ENCODE assay signal across 8 cellular contexts in genomic region chr1:24555591-24556413, GRCh38. TPM values are rescaled to one million over a fixed set of nuclear protein-coding genes. Genes with fewer than 3 reads are reported as not detected.
DNase-seq lines count a peak whose midpoint lies in the region; ATAC-seq and TF ChIP-seq lines count a peak whose summit lies in the region.

Gene NCMAP, plus strand, starts transcription at chr1:24556087. Its CDS starts 39,344 bp downstream, at chr1:24595431.

- H3K36me3 ChIP-seq in BLaER1 treated with 17β-estradiol and CSF1 and Interleukin-3, amounts not matched to agents 10 nM and 100 nM = no peaks in the 10 kb centered on the region
- no peaks in the 10 kb centered on the region for H3K36me3 ChIP-seq in OCI-LY7 (ENCODE audit: insufficient read depth, low read length)

- intact Hi-C loops in OCI-LY7 (cut with micrococcal nuclease; ENCODE audit: unreplicated experiment) = no loop called here
- intact Hi-C loops in left colon (cut with DNase I, micrococcal nuclease) = no loop called here

- H3K9me2 ChIP-seq in OCI-LY7 (ENCODE audit: insufficient read depth, low read length) = no peaks in the 10 kb centered on the region

- H3K4me3 ChIP-seq in BLaER1 treated with 17β-estradiol and CSF1 and Interleukin-3, amounts not matched to agents 10 nM and 100 nM = peak within 1 kb of the TSS in 7 of 10 experiments; percentile 29 to 48 (median 35); a peak in 6 of 20 replicates
- H3K4me3 ChIP-seq in OCI-LY7 (ENCODE audit: low read depth, low read length, poor library complexity, severe bottlenecking) = peak within 1 kb of the TSS; percentile 63

- BruUV-seq in OCI-LY7 (replicated peaks; lab: Mats Ljungman, UMichigan) = no TSS peak

- peaks cover 0 to 14% (median 0%) of the 10 kb centered on the region in 11 experiments; a peak in 5 of 22 replicates for H4K20me1 ChIP-seq in BLaER1 treated with 17β-estradiol and CSF1 and Interleukin-3, amounts not matched to agents 10 nM and 100 nM
- no peaks in the 10 kb centered on the region for H4K20me1 ChIP-seq in OCI-LY7 (ENCODE audit: insufficient read depth, low read length)

- H3K9ac ChIP-seq in BLaER1 treated with 17β-estradiol and CSF1 and Interleukin-3, amounts not matched to agents 10 nM and 100 nM = no peak within 1 kb of the TSS; a peak in 1 of 22 replicates

- peak within 1 kb of the TSS; percentile 59 to 77 (median 67); a peak in 21 of 22 replicates for H3K4me2 ChIP-seq in BLaER1 treated with 17β-estradiol and CSF1 and Interleukin-3, amounts not matched to agents 10 nM and 100 nM
- peak within 1 kb of the TSS; percentile 81 for H3K4me2 ChIP-seq in OCI-LY7 (ENCODE audit: low read length)

- peak; percentile 37; the same call in 1 of the 2 replicates for TF ChIP-seq CTCF in OCI-LY7 (conservative IDR thresholded peaks at IDR 0.05; ENCODE audit: low read length)
- TF ChIP-seq CTCF in RWPE1 (conservative IDR thresholded peaks at IDR 0.05; ENCODE audit: low read depth) = no peak

- H3K9me3 ChIP-seq in BLaER1 treated with 17β-estradiol and CSF1 and Interleukin-3, amounts not matched to agents 10 nM and 100 nM (replicated peaks in 1 of 11) = no peaks in the 10 kb centered on the region
- no peaks in the 10 kb centered on the region for H3K9me3 ChIP-seq in OCI-LY7 (ENCODE audit: low read length)

- no peak within 1 kb of the TSS for H3K27ac ChIP-seq in BLaER1 treated with 17β-estradiol and CSF1 and Interleukin-3, amounts not matched to agents 10 nM and 100 nM
- no peak within 1 kb of the TSS for H3K27ac ChIP-seq in OCI-LY7 (ENCODE audit: low read depth, low read length, poor library complexity, severe bottlenecking)
- no peak within 1 kb of the TSS for H3K27ac ChIP-seq in RWPE1

- peak within 1 kb of the TSS; percentile 78 for H2AFZ ChIP-seq in OCI-LY7 (ENCODE audit: low read length)

- H3K4me1 ChIP-seq in BLaER1 treated with 17β-estradiol and CSF1 and Interleukin-3, amounts not matched to agents 10 nM and 100 nM = peaks cover 11 to 45% (median 34%) of the 10 kb centered on the region in 10 experiments
- peaks cover 58% of the 10 kb centered on the region for H3K4me1 ChIP-seq in OCI-LY7 (ENCODE audit: insufficient read depth, low read length, poor library complexity, severe bottlenecking)

- ATAC-seq in left colon = peak; percentile 84

- CTCF ChIA-PET in OCI-LY7 (lab: Charles Lee; ENCODE audit: unreplicated experiment) = no interaction called here
- CTCF ChIA-PET in RWPE1 (lab: Yijun Ruan, JAX) = interaction anchor here (0.6 to 1.5 kb wide), 5 partner anchors 12 to 77 kb away, joined by 3 to 5 read pairs (median 4); no protein-coding TSS in a partner anchor

- DNase-seq in OCI-LY7 (ENCODE audit: low spot score) (peak; percentile 48), left colon (peak; percentile 64 to 77), middle frontal gyrus (ENCODE audit: extremely low spot score, low spot score) (no peak), NCI-H2029 treated with DMSO at 0.1 percent for 48 hours (lab: John Stamatoyannopoulos, UW) (no peak), RWPE1 (ENCODE audit: low spot score) (no peak)
- peak; percentile 21 for DNase-seq in activated naive CD8-positive, alpha-beta T cell treated with anti-CD3 and anti-CD28 coated beads, Interleukin-2, amount 50 U/mL, for 16 hours (ENCODE audit: low read depth, low spot score)
- DNase-seq in stimulated activated naive CD4-positive, alpha-beta T cell treated with Interleukin-2 at 50 U/mL for 16 hours (lab: John Stamatoyannopoulos, UW) = peak; percentile 26

- H3K79me2 ChIP-seq in OCI-LY7 (ENCODE audit: insufficient read depth, low read depth, low read length) = no peaks in the 10 kb centered on the region

- POLR2A ChIA-PET in OCI-LY7 (lab: Charles Lee) = no interaction called here
- POLR2A ChIA-PET in RWPE1 (lab: Yijun Ruan, JAX; ENCODE audit: low non-redundant PET) = no interaction called here

- H3K27me3 ChIP-seq in BLaER1 treated with 17β-estradiol and CSF1 and Interleukin-3, amounts not matched to agents 10 nM and 100 nM = peaks cover 60 to 81% (median 70%) of the 10 kb centered on the region in 11 experiments

RNA-seq across cellular contexts. Expression of gene NCMAP, which starts in this region (rescaled TPM):
- total RNA-seq in OCI-LY7 (2014; rRNA removed; shearing (Covaris generic)) = 0.95 and 1.1 TPM in 2 replicates
- 0.99 and 1.0 TPM in 2 replicates for total RNA-seq in OCI-LY7 (2022)
- 1 to 10 TPM; 1.2 to 2.2 TPM for total RNA-seq in left colon

Comparison
In these comparisons a context has a peak if more than half of its experiments do, and no peak if none do; other contexts are left out.
1. DNase-seq: peak in OCI-LY7 (single experiment), activated naive CD8-positive, alpha-beta T cell treated with anti-CD3 and anti-CD28 coated beads, Interleukin-2, amount 50 U/mL, for 16 hours (single experiment), left colon (2 of 2) and stimulated activated naive CD4-positive, alpha-beta T cell treated with Interleukin-2 at 50 U/mL for 16 hours (single experiment); none in middle frontal gyrus (single experiment), NCI-H2029 treated with DMSO at 0.1 percent for 48 hours (single experiment) and RWPE1 (single experiment).